Comparison of ENCODE assay signal across 12 cellular contexts in the genomic region with DNA sequence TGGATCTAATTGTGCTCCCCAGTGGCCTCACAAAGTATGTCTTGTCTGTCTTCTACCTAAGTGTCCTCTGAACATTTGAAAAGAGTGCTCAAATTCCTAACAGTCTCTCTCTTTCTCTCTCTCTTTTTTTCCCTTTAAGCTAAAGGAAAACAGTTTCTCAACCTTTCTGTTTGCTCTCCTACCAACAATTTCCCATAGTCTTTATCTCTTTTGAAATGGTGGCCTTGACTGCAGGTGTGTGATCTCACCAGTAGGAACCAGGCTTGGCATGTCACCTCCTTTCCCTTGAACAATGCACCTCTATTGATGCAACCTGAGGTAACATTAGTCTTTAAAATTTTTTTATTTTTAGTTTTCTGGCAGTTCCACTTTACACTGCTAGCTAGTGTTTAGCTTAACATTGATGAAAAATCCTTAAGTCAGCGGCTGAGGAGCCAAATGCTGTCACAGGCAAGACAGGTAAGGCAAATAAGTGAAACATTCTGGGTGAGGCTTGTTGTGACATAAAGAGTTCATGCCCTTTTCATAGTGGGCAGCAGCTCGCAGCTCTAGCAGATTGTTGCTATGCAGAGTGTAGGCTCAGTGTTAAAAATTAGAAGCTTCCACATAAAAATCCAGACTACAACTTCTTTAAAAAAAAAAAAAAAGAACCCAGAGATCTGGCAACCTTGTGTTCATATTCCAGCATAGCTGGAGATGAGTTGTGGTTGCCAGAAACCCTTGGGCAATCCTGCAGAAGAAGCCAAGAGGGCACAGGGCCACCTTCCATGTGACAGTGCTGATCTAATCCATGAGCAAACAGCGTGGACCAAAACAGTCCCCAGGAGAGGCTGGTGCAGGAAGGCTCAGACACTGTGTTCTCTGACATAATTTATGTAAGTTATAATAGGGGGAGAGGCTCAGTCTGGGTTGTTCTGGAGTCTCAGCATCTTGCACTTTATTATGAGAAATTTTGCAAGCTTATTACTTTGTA.
A peak's percentile ranks its signal among the peaks of the same experiment; 100 is the strongest.
DNase-seq lines count a peak whose midpoint lies in the region; ATAC-seq and TF ChIP-seq lines count a peak whose summit lies in the region.
"Had no signal": no experiment of that assay in that cellular context is flagged by ENCODE, and none has a peak within 500 bp of the region (broad histone marks: within the 10 kb centered on the region; RNA-seq: fewer than 3 reads in every experiment).

No MANE protein-coding gene starts in this region.

- H3K9me3 ChIP-seq in liver (ENCODE audit: control insufficient read depth in 4 of 4, low read length in 3 of 4): no peaks in the 10 kb centered on the region
- H3K9me3 ChIP-seq in stomach: no peaks in the 10 kb centered on the region
- H3K9me3 ChIP-seq: BLaER1 had no signal

- no peak for TF ChIP-seq POLR2A in stomach (IDR thresholded peaks at IDR 0.05)

- peaks cover 0 to 21% (median 15%) of the 10 kb centered on the region in 4 donors for H3K4me1 ChIP-seq in liver (ENCODE audit: control insufficient read depth in 4 of 4, insufficient read depth in 4 of 4, low read length in 3 of 4)
- H3K4me1 ChIP-seq in stomach: peaks cover 0 to 17% (median 0%) of the 10 kb centered on the region in 4 donors
- H3K4me1 ChIP-seq: BLaER1, neural progenitor cell had no signal

- POLR2A ChIA-PET in T-cell (lab: Charles Lee): interaction anchor here in 1 of 2 donors (0.6 kb wide), 1 partner anchor 120 kb away, joined by 5 read pairs; no protein-coding TSS in a partner anchor

- intact Hi-C loops in dorsolateral prefrontal cortex (cut with DNase I) (loop anchor here in 1 of 2 donors (5.0 kb wide), 1 partner anchor 232 kb away; no protein-coding TSS in a partner anchor), stomach (cut with DNase I; ENCODE audit: low total_unique reads) (no loop called here)

- H3K27ac ChIP-seq in dorsolateral prefrontal cortex: peak overlapping the region in 58 of 59 donors; percentile 48 to 98 (median 85)
- peak overlapping the region; percentile 84 to 98 for H3K27ac ChIP-seq in liver (ENCODE audit: low read depth in 1 of 2, low read length in 2 of 2)
- H3K27ac ChIP-seq in stomach: peak overlapping the region in 1 of 5 donors; percentile 79
- H3K27ac ChIP-seq: BLaER1, epithelial cell of prostate, neural progenitor cell had no signal

- CTCF ChIA-PET in T-cell (lab: Charles Lee): interaction anchor here in 1 of 2 donors (0.6 kb wide), 1 partner anchor 562 kb away, joined by 3 read pairs; no protein-coding TSS in a partner anchor

- TF ChIP-seq RAD21 in liver (IDR thresholded peaks at IDR 0.05): peak; percentile 60

- H3K27me3 Mint-ChIP-seq in stimulated activated naive CD8-positive, alpha-beta T cell treated with anti-CD3 and anti-CD28 coated beads, Interleukin-15, amount 100 ng/mL, for 72 hours: no peaks in the 10 kb centered on the region
- no peaks in the 10 kb centered on the region for H3K27me3 Mint-ChIP-seq in T-cell

- ATAC-seq in GM18858 (IDR thresholded peaks at IDR 0.05; ENCODE audit: unreplicated experiment) (no peak), T-cell (replicated peaks in 1 of 4) (no peak)
- no peak for ATAC-seq in stimulated activated naive CD8-positive, alpha-beta T cell treated with anti-CD3 and anti-CD28 coated beads, Interleukin-15, amount 100 ng/mL, for 72 hours

- H3K4me3 ChIP-seq in dorsolateral prefrontal cortex: peak overlapping the region in 22 of 59 donors; percentile 1 to 44 (median 24)
- no peak overlapping the region for H3K4me3 ChIP-seq in liver (ENCODE audit: low read depth in 1 of 3, low read length in 3 of 3)
- no peak overlapping the region for H3K4me3 ChIP-seq in stomach
- H3K4me3 ChIP-seq: BLaER1, neural progenitor cell had no signal

- WGBS in liver: 27% methylated on average over 3 of the region's 3 CpGs
- WGBS in stomach, 5 donors: 32 to 49% (median 43%) methylated on average over 3 of the region's 3 CpGs

- peak; percentile 15 for DNase-seq in HuH-7 (ENCODE audit: low spot score)
- DNase-seq in dorsolateral prefrontal cortex: peak; percentile 67 to 95 (median 88)
- no peak for DNase-seq in stomach
- no peak for DNase-seq in activated CD4-positive, CD25-positive, alpha-beta regulatory T cell (lab: John Stamatoyannopoulos, UW)
- no peak for DNase-seq in stimulated activated naive CD8-positive, alpha-beta T cell treated with anti-CD3 and anti-CD28 coated beads, Interleukin-15, amount 100 ng/mL, for 72 hours
- no peak for DNase-seq in T-cell
- DNase-seq: NCI-H1436 treated with DMSO at 0.1 percent for 48 hours had no signal

- peak in 8 of 56 donors; percentile 8 to 35 (median 16) for TF ChIP-seq CTCF in dorsolateral prefrontal cortex (IDR thresholded peaks at IDR 0.05 in 54 of 56, conservative IDR thresholded peaks at IDR 0.05 in 2 of 56; ENCODE audit: low read depth in 1 of 56, partially characterized antibody in 56 of 56)
- peak; percentile 21 for TF ChIP-seq CTCF in liver (IDR thresholded peaks at IDR 0.05; ENCODE audit: low read depth, low read length, missing input control)
- TF ChIP-seq CTCF in stomach (IDR thresholded peaks at IDR 0.05): no peak

- TF ChIP-seq EP300 in stomach (IDR thresholded peaks at IDR 0.05): peak; percentile 57

- H3K36me3 Mint-ChIP-seq in T-cell: no peaks in the 10 kb centered on the region
- H3K36me3 Mint-ChIP-seq: neural progenitor cell had no signal

- H3K9me3 Mint-ChIP-seq in stimulated activated naive CD8-positive, alpha-beta T cell treated with anti-CD3 and anti-CD28 coated beads, Interleukin-15, amount 100 ng/mL, for 72 hours: no peaks in the 10 kb centered on the region
- H3K9me3 Mint-ChIP-seq in T-cell: peaks cover 0 to 3% (median 0%) of the 10 kb centered on the region in 3 donors
- H3K9me3 Mint-ChIP-seq: neural progenitor cell had no signal

- peak overlapping the region in 1 of 2 donors; percentile 51 for H3K9ac ChIP-seq in liver (ENCODE audit: low read depth in 1 of 2, low read length in 2 of 2)
- H3K9ac ChIP-seq: BLaER1, neural progenitor cell had no signal

- H3K36me3 ChIP-seq in liver (ENCODE audit: control insufficient read depth in 4 of 4, insufficient read depth in 3 of 4, low read depth in 1 of 4, low read length in 3 of 4) (no peaks in the 10 kb centered on the region), stomach (no peaks in the 10 kb centered on the region)
- H3K36me3 ChIP-seq: BLaER1, neural progenitor cell had no signal

- H3K4me1 Mint-ChIP-seq in stimulated activated naive CD8-positive, alpha-beta T cell treated with anti-CD3 and anti-CD28 coated beads, Interleukin-15, amount 100 ng/mL, for 72 hours: no peaks in the 10 kb centered on the region
- H3K4me1 Mint-ChIP-seq in T-cell: no peaks in the 10 kb centered on the region

- H3K27ac Mint-ChIP-seq in stimulated activated naive CD8-positive, alpha-beta T cell treated with anti-CD3 and anti-CD28 coated beads, Interleukin-15, amount 100 ng/mL, for 72 hours: no peak overlapping the region
- H3K27ac Mint-ChIP-seq in T-cell: no peak overlapping the region
- H3K27ac Mint-ChIP-seq: neural progenitor cell had no signal

- H3K27me3 ChIP-seq in dorsolateral prefrontal cortex (no peaks in the 10 kb centered on the region), liver (ENCODE audit: control insufficient read depth in 4 of 4, insufficient read depth in 4 of 4, low read length in 3 of 4) (no peaks in the 10 kb centered on the region), stomach (no peaks in the 10 kb centered on the region)
- H3K27me3 ChIP-seq: BLaER1, neural progenitor cell had no signal

- H3K4me3 Mint-ChIP-seq in stimulated activated naive CD8-positive, alpha-beta T cell treated with anti-CD3 and anti-CD28 coated beads, Interleukin-15, amount 100 ng/mL, for 72 hours: no peak overlapping the region
- no peak overlapping the region for H3K4me3 Mint-ChIP-seq in T-cell
- H3K4me3 Mint-ChIP-seq: neural progenitor cell had no signal

TF ChIP-seq in liver, 16 proteins besides CTCF, POLR2A, EP300 and RAD21 (continues in another document):
- TF ChIP-seq SP1 (IDR thresholded peaks at IDR 0.05) (peak; percentile 56), YY1 (IDR thresholded peaks at IDR 0.05) (peak; percentile 49), JUND (IDR thresholded peaks at IDR 0.05) (peak; percentile 78 to 84), HNF4G (IDR thresholded peaks at IDR 0.05) (no peak), NR2F2 (IDR thresholded peaks at IDR 0.05) (peak; percentile 56), HNF4A (conservative IDR thresholded peaks at IDR 0.05) (peak; percentile 73 to 88), FOXA2 (IDR thresholded peaks at IDR 0.05) (peak; percentile 58), EGR1 (IDR thresholded peaks at IDR 0.05; ENCODE audit: low read depth in 2 of 2) (peak in 1 of 2 donors; percentile 59), RXRA (IDR thresholded peaks at IDR 0.05) (peak; percentile 77 to 82)
- TF ChIP-seq, protein P1, sequence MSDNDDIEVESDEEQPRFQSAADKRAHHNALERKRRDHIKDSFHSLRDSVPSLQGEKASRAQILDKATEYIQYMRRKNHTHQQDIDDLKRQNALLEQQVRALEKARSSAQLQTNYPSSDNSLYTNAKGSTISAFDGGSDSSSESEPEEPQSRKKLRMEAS (IDR thresholded peaks at IDR 0.05): peak; percentile 68
- TF ChIP-seq, protein P2, sequence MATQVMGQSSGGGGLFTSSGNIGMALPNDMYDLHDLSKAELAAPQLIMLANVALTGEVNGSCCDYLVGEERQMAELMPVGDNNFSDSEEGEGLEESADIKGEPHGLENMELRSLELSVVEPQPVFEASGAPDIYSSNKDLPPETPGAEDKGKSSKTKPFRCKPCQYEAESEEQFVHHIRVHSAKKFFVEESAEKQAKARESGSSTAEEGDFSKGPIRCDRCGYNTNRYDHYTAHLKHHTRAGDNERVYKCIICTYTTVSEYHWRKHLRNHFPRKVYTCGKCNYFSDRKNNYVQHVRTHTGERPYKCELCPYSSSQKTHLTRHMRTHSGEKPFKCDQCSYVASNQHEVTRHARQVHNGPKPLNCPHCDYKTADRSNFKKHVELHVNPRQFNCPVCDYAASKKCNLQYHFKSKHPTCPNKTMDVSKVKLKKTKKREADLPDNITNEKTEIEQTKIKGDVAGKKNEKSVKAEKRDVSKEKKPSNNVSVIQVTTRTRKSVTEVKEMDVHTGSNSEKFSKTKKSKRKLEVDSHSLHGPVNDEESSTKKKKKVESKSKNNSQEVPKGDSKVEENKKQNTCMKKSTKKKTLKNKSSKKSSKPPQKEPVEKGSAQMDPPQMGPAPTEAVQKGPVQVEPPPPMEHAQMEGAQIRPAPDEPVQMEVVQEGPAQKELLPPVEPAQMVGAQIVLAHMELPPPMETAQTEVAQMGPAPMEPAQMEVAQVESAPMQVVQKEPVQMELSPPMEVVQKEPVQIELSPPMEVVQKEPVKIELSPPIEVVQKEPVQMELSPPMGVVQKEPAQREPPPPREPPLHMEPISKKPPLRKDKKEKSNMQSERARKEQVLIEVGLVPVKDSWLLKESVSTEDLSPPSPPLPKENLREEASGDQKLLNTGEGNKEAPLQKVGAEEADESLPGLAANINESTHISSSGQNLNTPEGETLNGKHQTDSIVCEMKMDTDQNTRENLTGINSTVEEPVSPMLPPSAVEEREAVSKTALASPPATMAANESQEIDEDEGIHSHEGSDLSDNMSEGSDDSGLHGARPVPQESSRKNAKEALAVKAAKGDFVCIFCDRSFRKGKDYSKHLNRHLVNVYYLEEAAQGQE (IDR thresholded peaks at IDR 0.05): no peak

Comparison
In these comparisons a context has a peak if more than half of its experiments do, and no peak if none do; other contexts are left out.
1. DNase-seq: peak in HuH-7 (single experiment) and dorsolateral prefrontal cortex (10 of 10); none in stomach (single experiment), activated CD4-positive, CD25-positive, alpha-beta regulatory T cell (0 of 4), stimulated activated naive CD8-positive, alpha-beta T cell treated with anti-CD3 and anti-CD28 coated beads, Interleukin-15, amount 100 ng/mL, for 72 hours (0 of 2) and T-cell (0 of 34).